10 cellular contexts compared by ENCODE assay signal in the genomic region with DNA sequence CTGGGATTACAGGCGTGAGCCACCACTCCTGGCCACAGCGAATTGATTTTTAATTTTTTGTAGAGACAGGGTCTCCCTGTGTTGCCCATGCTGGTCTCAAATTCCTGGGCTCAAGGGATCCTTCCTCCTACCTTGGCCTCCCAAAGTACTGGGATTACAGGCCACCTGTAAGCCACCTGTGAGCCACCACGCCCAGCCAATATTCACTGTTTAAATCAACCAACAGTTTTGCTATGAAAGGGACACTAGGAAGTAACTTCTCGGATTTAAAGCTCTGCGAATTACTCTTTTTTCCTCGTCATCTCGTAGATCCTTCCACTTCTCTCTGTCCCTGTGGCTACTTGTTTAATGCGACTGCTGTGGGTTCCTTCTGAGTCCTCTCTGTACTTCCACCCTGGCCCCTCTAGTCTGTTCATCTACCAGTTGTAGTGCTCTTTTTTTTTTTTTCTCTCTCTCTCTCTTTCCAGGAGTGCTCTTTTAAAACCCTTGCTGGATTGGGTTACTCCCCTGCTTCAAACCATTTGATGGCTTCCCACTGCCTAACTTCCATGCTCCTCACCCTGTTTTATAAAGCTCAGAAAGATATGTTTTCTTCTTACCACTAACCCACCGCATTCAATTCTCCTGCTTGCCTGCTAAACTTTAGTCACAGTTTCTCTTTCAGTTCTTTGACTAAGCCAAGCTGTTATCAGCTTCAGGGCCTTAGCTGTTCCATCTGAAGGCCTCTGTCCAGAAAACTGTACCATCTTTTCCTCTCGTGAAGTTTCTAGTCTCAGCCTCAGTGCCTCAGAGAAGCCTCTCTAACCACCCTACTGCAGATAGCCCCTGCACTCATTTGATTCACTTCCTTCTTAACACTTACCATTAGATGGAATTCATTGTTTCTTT. TPM values are rescaled to one million over a fixed set of nuclear protein-coding genes. Genes with fewer than 3 reads are reported as not detected.
DNase-seq lines count a peak whose midpoint lies in the region; ATAC-seq and TF ChIP-seq lines count a peak whose summit lies in the region.
"Had no signal": no experiment of that assay in that cellular context is flagged by ENCODE, and none has a peak within 500 bp of the region (broad histone marks: within the 10 kb centered on the region; RNA-seq: fewer than 3 reads in every experiment).

No MANE protein-coding gene starts in this region.

- intact Hi-C loops in left colon (cut with DNase I, micrococcal nuclease): no loop called here

- no peak for TF ChIP-seq CTCF in GM12865 (IDR thresholded peaks at IDR 0.05; ENCODE audit: insufficient read depth, low read depth, low read length, missing control alignments)

- H3K4me3 ChIP-seq in GM12865 (ENCODE audit: low read depth, low read length): peak overlapping the region; percentile 47
- H3K4me3 ChIP-seq: heart right ventricle had no signal

- DNase-seq in GM12865 (ENCODE audit: low read depth): peak; percentile 86
- DNase-seq in MV-4-11 (lab: John Stamatoyannopoulos, UW): peak; percentile 35
- DNase-seq in left colon: peak in 1 of 2 donors; percentile 16
- no peak for DNase-seq in iPS-NIHi7 (ENCODE audit: extremely low spot score)
- no peak for DNase-seq in HK-2 (ENCODE audit: unreplicated experiment)
- DNase-seq: heart right ventricle, NCI-H1092 had no signal

- ATAC-seq in GM21515 (IDR thresholded peaks at IDR 0.05; ENCODE audit: unreplicated experiment) (peak; percentile 84), left colon (peak; percentile 88), SK-N-SH treated with all-trans-retinoic acid at 6 μM for 48 hours (no peak), GM18519 (IDR thresholded peaks at IDR 0.05; ENCODE audit: low FRiP score, unreplicated experiment) (no peak)
- ATAC-seq: heart right ventricle had no signal

TF ChIP-seq in SK-N-SH treated with all-trans-retinoic acid at 6 μM for 48 hours, 23 proteins besides CTCF, POLR2A, EP300 and RAD21:
- TF ChIP-seq, protein P1, sequence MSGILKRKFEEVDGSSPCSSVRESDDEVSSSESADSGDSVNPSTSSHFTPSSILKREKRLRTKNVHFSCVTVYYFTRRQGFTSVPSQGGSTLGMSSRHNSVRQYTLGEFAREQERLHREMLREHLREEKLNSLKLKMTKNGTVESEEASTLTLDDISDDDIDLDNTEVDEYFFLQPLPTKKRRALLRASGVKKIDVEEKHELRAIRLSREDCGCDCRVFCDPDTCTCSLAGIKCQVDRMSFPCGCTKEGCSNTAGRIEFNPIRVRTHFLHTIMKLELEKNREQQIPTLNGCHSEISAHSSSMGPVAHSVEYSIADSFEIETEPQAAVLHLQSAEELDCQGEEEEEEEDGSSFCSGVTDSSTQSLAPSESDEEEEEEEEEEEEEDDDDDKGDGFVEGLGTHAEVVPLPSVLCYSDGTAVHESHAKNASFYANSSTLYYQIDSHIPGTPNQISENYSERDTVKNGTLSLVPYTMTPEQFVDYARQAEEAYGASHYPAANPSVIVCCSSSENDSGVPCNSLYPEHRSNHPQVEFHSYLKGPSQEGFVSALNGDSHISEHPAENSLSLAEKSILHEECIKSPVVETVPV (CRISPR knock-in tag; IDR thresholded peaks at IDR 0.05): no peak
- TF ChIP-seq RARB (CRISPR knock-in tag; IDR thresholded peaks at IDR 0.05): no peak
- TF ChIP-seq GLIS3 (CRISPR knock-in tag; IDR thresholded peaks at IDR 0.05): no peak
- TF ChIP-seq, protein P2, sequence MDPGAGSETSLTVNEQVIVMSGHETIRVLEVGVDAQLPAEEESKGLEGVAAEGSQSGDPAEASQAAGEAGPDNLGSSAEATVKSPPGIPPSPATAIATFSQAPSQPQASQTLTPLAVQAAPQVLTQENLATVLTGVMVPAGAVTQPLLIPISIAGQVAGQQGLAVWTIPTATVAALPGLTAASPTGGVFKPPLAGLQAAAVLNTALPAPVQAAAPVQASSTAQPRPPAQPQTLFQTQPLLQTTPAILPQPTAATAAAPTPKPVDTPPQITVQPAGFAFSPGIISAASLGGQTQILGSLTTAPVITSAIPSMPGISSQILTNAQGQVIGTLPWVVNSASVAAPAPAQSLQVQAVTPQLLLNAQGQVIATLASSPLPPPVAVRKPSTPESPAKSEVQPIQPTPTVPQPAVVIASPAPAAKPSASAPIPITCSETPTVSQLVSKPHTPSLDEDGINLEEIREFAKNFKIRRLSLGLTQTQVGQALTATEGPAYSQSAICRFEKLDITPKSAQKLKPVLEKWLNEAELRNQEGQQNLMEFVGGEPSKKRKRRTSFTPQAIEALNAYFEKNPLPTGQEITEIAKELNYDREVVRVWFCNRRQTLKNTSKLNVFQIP (CRISPR knock-in tag; IDR thresholded peaks at IDR 0.05; ENCODE audit: borderline replicate concordance, low read depth): no peak
- no peak for TF ChIP-seq PPARA (CRISPR knock-in tag; IDR thresholded peaks at IDR 0.05; ENCODE audit: borderline replicate concordance)
- TF ChIP-seq ZNF70 (CRISPR knock-in tag; IDR thresholded peaks at IDR 0.05): no peak
- no peak for TF ChIP-seq BACH2 (CRISPR knock-in tag; IDR thresholded peaks at IDR 0.05; ENCODE audit: borderline replicate concordance)
- TF ChIP-seq, protein P3, sequence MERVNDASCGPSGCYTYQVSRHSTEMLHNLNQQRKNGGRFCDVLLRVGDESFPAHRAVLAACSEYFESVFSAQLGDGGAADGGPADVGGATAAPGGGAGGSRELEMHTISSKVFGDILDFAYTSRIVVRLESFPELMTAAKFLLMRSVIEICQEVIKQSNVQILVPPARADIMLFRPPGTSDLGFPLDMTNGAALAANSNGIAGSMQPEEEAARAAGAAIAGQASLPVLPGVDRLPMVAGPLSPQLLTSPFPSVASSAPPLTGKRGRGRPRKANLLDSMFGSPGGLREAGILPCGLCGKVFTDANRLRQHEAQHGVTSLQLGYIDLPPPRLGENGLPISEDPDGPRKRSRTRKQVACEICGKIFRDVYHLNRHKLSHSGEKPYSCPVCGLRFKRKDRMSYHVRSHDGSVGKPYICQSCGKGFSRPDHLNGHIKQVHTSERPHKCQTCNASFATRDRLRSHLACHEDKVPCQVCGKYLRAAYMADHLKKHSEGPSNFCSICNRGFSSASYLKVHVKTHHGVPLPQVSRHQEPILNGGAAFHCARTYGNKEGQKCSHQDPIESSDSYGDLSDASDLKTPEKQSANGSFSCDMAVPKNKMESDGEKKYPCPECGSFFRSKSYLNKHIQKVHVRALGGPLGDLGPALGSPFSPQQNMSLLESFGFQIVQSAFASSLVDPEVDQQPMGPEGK (CRISPR knock-in tag; IDR thresholded peaks at IDR 0.05; ENCODE audit: borderline replicate concordance): no peak
- no peak for TF ChIP-seq OSR1 (CRISPR knock-in tag; IDR thresholded peaks at IDR 0.05)
- no peak for TF ChIP-seq SNAI2 (CRISPR knock-in tag; IDR thresholded peaks at IDR 0.05)
- TF ChIP-seq, protein P4, sequence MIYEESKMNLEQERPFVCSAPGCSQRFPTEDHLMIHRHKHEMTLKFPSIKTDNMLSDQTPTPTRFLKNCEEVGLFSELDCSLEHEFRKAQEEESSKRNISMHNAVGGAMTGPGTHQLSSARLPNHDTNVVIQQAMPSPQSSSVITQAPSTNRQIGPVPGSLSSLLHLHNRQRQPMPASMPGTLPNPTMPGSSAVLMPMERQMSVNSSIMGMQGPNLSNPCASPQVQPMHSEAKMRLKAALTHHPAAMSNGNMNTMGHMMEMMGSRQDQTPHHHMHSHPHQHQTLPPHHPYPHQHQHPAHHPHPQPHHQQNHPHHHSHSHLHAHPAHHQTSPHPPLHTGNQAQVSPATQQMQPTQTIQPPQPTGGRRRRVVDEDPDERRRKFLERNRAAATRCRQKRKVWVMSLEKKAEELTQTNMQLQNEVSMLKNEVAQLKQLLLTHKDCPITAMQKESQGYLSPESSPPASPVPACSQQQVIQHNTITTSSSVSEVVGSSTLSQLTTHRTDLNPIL (CRISPR knock-in tag; IDR thresholded peaks at IDR 0.05; ENCODE audit: low read depth): no peak
- no peak for TF ChIP-seq TCF4 (CRISPR knock-in tag; IDR thresholded peaks at IDR 0.05; ENCODE audit: borderline replicate concordance)
- no peak for TF ChIP-seq CSDC2 (CRISPR knock-in tag; IDR thresholded peaks at IDR 0.05)
- TF ChIP-seq ZNF565 (CRISPR knock-in tag; conservative IDR thresholded peaks at IDR 0.05; ENCODE audit: low read depth): no peak
- TF ChIP-seq, protein P5, sequence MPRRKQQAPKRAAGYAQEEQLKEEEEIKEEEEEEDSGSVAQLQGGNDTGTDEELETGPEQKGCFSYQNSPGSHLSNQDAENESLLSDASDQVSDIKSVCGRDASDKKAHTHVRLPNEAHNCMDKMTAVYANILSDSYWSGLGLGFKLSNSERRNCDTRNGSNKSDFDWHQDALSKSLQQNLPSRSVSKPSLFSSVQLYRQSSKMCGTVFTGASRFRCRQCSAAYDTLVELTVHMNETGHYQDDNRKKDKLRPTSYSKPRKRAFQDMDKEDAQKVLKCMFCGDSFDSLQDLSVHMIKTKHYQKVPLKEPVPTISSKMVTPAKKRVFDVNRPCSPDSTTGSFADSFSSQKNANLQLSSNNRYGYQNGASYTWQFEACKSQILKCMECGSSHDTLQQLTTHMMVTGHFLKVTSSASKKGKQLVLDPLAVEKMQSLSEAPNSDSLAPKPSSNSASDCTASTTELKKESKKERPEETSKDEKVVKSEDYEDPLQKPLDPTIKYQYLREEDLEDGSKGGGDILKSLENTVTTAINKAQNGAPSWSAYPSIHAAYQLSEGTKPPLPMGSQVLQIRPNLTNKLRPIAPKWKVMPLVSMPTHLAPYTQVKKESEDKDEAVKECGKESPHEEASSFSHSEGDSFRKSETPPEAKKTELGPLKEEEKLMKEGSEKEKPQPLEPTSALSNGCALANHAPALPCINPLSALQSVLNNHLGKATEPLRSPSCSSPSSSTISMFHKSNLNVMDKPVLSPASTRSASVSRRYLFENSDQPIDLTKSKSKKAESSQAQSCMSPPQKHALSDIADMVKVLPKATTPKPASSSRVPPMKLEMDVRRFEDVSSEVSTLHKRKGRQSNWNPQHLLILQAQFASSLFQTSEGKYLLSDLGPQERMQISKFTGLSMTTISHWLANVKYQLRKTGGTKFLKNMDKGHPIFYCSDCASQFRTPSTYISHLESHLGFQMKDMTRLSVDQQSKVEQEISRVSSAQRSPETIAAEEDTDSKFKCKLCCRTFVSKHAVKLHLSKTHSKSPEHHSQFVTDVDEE (CRISPR knock-in tag; IDR thresholded peaks at IDR 0.05): no peak
- no peak for TF ChIP-seq ZNF8 (CRISPR knock-in tag; IDR thresholded peaks at IDR 0.05)

RNA-seq across cellular contexts. Expression of a gene that starts 12.4 kb away (rescaled TPM):
- total RNA-seq in left colon: 10 to 100 TPM; 28.8 to 32.7 TPM

RNA-seq across cellular contexts. Expression of a gene that starts 27.0 kb away (rescaled TPM):
- total RNA-seq in left colon: 10 to 100 TPM; 11.1 to 13.2 TPM

Comparison
In these comparisons a context has a peak if more than half of its experiments do, and no peak if none do; other contexts are left out.
1. DNase-seq: peak in GM12865 (single experiment) and MV-4-11 (single experiment); none in iPS-NIHi7 (single experiment) and HK-2 (single experiment).
2. ATAC-seq: peak in GM21515 (single experiment) and left colon (single experiment); none in SK-N-SH treated with all-trans-retinoic acid at 6 μM for 48 hours (single experiment) and GM18519 (single experiment).